In genomic region chr20:4244700-4245485, GRCh38 we compare ENCODE assay signal across 23 cellular contexts. TPM values are rescaled to one million over a fixed set of nuclear protein-coding genes. Genes with fewer than 3 reads are reported as not detected.
DNase-seq lines count a peak whose midpoint lies in the region; ATAC-seq, FAIRE-seq and TF ChIP-seq lines count a peak whose summit lies in the region.
"Had no signal": no experiment of that assay in that cellular context is flagged by ENCODE, and none has a peak within 500 bp of the region (broad histone marks: within the 10 kb centered on the region; RNA-seq: fewer than 3 reads in every experiment).

No MANE protein-coding gene starts in this region.

- no TSS peak for BruUV-seq in Calu3 (replicated peaks; lab: Mats Ljungman, UMichigan)

- peaks cover 6% of the 10 kb centered on the region for H3K36me3 Mint-ChIP-seq in Calu3 (ENCODE audit: insufficient read depth, unreplicated experiment)
- no peaks in the 10 kb centered on the region for H3K36me3 Mint-ChIP-seq in T-cell
- H3K36me3 Mint-ChIP-seq in natural killer cell = no peaks in the 10 kb centered on the region

- CTCF ChIA-PET in Calu3 (lab: Charles Lee) = no interaction called here
- CTCF ChIA-PET in T-cell (lab: Charles Lee) = no interaction called here

- TF ChIP-seq CTCF in Calu3 (IDR thresholded peaks at IDR 0.05; ENCODE audit: unreplicated experiment) = no peak
- TF ChIP-seq CTCF in foreskin fibroblast (IDR thresholded peaks at IDR 0.05; ENCODE audit: low read depth, low read length) = no peak
- no peak for TF ChIP-seq CTCF in natural killer cell (IDR thresholded peaks at IDR 0.05)
- no peak for TF ChIP-seq CTCF in WERI-Rb-1 (IDR thresholded peaks at IDR 0.05; ENCODE audit: low read depth, low read length)

- H3K36me3 ChIP-seq in WERI-Rb-1 = no peaks in the 10 kb centered on the region
- H3K36me3 ChIP-seq: cardiac muscle cell, left ventricle myocardium inferior, sigmoid colon had no signal

- H3K27me3 Mint-ChIP-seq in Calu3 (ENCODE audit: unreplicated experiment) (peaks cover 74% of the 10 kb centered on the region), T-cell (peaks cover 48 to 65% of the 10 kb centered on the region in 2 donors), natural killer cell (ENCODE audit: low read depth in 2 of 2) (peaks cover 41 to 56% of the 10 kb centered on the region in 2 donors)

- H3K4me3 ChIP-seq in foreskin fibroblast (ENCODE audit: low read depth in 1 of 2, low read length in 2 of 2) (no peak overlapping the region), WERI-Rb-1 (ENCODE audit: low read depth, low read length) (no peak overlapping the region)
- H3K4me3 ChIP-seq: cardiac muscle cell, left ventricle myocardium inferior, sigmoid colon had no signal

- FAIRE-seq in GM19239 (lab: Jason Lieb, UNC) = no peak
- FAIRE-seq: TTC549 had no signal

- peak overlapping the region; percentile 18 for H3K4me3 Mint-ChIP-seq in Calu3 (ENCODE audit: low read depth, unreplicated experiment)
- no peak overlapping the region for H3K4me3 Mint-ChIP-seq in T-cell
- H3K4me3 Mint-ChIP-seq in natural killer cell = no peak overlapping the region
- H3K4me3 Mint-ChIP-seq: activated CD4-positive, alpha-beta T cell treated with anti-CD3 and anti-CD28 coated beads, Interleukin-2, amount 10 ng/mL, durations not matched to agents 7 days and 5 days had no signal

- peaks cover 18% of the 10 kb centered on the region for H3K4me1 Mint-ChIP-seq in Calu3 (ENCODE audit: low read depth, unreplicated experiment)
- peaks cover 2 to 7% (median 7%) of the 10 kb centered on the region in 3 donors for H3K4me1 Mint-ChIP-seq in T-cell
- H3K4me1 Mint-ChIP-seq in natural killer cell = peaks cover 0 to 5% of the 10 kb centered on the region in 2 donors

- H3K27ac Mint-ChIP-seq in Calu3 (ENCODE audit: unreplicated experiment) (peak overlapping the region; percentile 81), T-cell (no peak overlapping the region), natural killer cell (no peak overlapping the region)
- H3K27ac Mint-ChIP-seq: activated CD4-positive, alpha-beta T cell treated with anti-CD3 and anti-CD28 coated beads, Interleukin-2, amount 10 ng/mL, durations not matched to agents 7 days and 5 days had no signal

- POLR2A ChIA-PET in T-cell (lab: Charles Lee) = no interaction called here

- H3K27ac ChIP-seq in WERI-Rb-1 = no peak overlapping the region
- H3K27ac ChIP-seq: cardiac muscle cell, left ventricle myocardium inferior had no signal

- no peaks in the 10 kb centered on the region for H3K27me3 ChIP-seq in WERI-Rb-1 (ENCODE audit: insufficient read depth, low read depth, severe bottlenecking)

- intact Hi-C loops in Calu3 (cut with micrococcal nuclease; ENCODE audit: unreplicated experiment) = no loop called here
- intact Hi-C loops in natural killer cell (cut with micrococcal nuclease) = no loop called here

- H3K9me3 Mint-ChIP-seq in Calu3 (ENCODE audit: low read depth, unreplicated experiment) (no peaks in the 10 kb centered on the region), T-cell (no peaks in the 10 kb centered on the region), natural killer cell (no peaks in the 10 kb centered on the region)
- H3K9me3 Mint-ChIP-seq: activated CD4-positive, alpha-beta T cell treated with anti-CD3 and anti-CD28 coated beads, Interleukin-2, amount 10 ng/mL, durations not matched to agents 7 days and 5 days had no signal

- DNase-seq in Calu3 (peak; percentile 41), SW480 (ENCODE audit: low spot score) (peak; percentile 62), foreskin fibroblast (peak; percentile 61 to 77), renal cortical epithelial cell (ENCODE audit: low read depth) (peak; percentile 48), GM19239 (ENCODE audit: insufficient read length, low spot score) (no peak), T-cell (no peak), natural killer cell (no peak), WERI-Rb-1 (no peak)
- DNase-seq: ACHN; activated CD4-positive, alpha-beta T cell treated with anti-CD3 and anti-CD28 coated beads, Interleukin-2, amount 10 ng/mL, durations not matched to agents 7 days and 5 days; activated CD8-positive, alpha-beta memory T cell treated with anti-CD3 and anti-CD28 coated beads, Interleukin-2, amount 50 U/mL, for 4 hours; activated effector memory CD4-positive, alpha-beta T cell treated with anti-CD3 and anti-CD28 coated beads, Interleukin-2, amount 50 U/mL, for 16 hours; DMS79 treated with DMSO at 0.1 percent for 48 hours; left ventricle myocardium inferior; NCI-H1048; NCI-H2029 treated with DMSO at 0.1 percent for 48 hours; RPMI8226; sigmoid colon; stimulated activated naive CD8-positive, alpha-beta T cell treated with anti-CD3 and anti-CD28 coated beads, Interleukin-15, Interleukin-2, amounts not matched to agents 100 U/mL and 50 U/mL, for 24 hours had no signal

- no peaks in the 10 kb centered on the region for H3K9me3 ChIP-seq in WERI-Rb-1 (ENCODE audit: severe bottlenecking)
- H3K9me3 ChIP-seq: left ventricle myocardium inferior, sigmoid colon had no signal

- ATAC-seq in T-cell (replicated peaks in 1 of 4) (no peak), natural killer cell (no peak)
- ATAC-seq: stimulated activated naive CD8-positive, alpha-beta T cell treated with anti-CD3 and anti-CD28 coated beads, Interleukin-15, Interleukin-2, amounts not matched to agents 100 U/mL and 50 U/mL, for 24 hours had no signal

RNA-seq across cellular contexts. Expression of gene ADRA1D, which starts 4.2 kb away (rescaled TPM):
- total RNA-seq in Calu3 (2022) (not detected in 2 replicates), renal cortical epithelial cell (0.05 TPM in 1 of 2 replicates, not detected in the other), T-cell (not detected), natural killer cell (not detected)
- total RNA-seq: activated CD4-positive, alpha-beta T cell treated with anti-CD3 and anti-CD28 coated beads, Interleukin-2, amount 10 ng/mL, durations not matched to agents 7 days and 5 days; mononuclear cell; osteoblast had no signal

Comparison
In these comparisons a context has a peak if more than half of its experiments do, and no peak if none do; other contexts are left out.
1. DNase-seq: peak in Calu3 (single experiment), SW480 (single experiment), foreskin fibroblast (2 of 2) and renal cortical epithelial cell (single experiment); none in GM19239 (single experiment), T-cell (0 of 34), natural killer cell (single experiment) and WERI-Rb-1 (single experiment).